In the genomic region with DNA sequence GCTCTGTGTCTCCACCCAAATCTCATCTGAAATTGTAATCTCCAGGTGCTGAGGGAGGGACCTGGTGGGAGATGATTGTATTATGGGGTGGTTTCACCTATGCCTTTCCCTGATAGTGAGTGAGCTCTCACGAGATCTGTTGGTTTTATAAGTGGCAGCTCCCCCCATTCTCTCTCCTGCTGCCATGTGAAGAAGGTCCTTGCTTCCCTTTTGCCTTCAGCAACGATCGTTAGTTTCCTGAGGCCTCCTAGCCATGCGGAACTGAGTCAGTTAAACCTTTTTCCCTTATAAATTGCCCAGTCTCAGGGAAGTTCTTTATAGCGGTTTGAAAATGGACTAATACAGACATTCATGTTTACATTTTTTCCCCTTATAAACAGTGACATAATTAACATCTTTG, we compare ENCODE assay signal across 22 cellular contexts.
"Had no signal": no experiment of that assay in that cellular context is flagged by ENCODE, and none has a peak within 500 bp of the region (broad histone marks: within the 10 kb centered on the region; RNA-seq: fewer than 3 reads in every experiment).

No MANE protein-coding gene starts in this region.

- H3K4me1 Mint-ChIP-seq: nephron had no signal

- H3K27me3 Mint-ChIP-seq: dendritic cell treated with granulocyte-macrophage colony-stimulating factor and Interleukin-4, amounts not matched to agents 40 ng/mL and 50 ng/mL, for 4 days; naive B cell; progenitor cell of endocrine pancreas; type B pancreatic cell had no signal

- H3K27ac ChIP-seq: esophagus squamous epithelium, gastroesophageal sphincter, left lung, lower lobe of right lung, pancreas, suprapubic skin, thyroid gland had no signal

- H3K27me3 ChIP-seq: esophagus squamous epithelium, gastroesophageal sphincter, left lung, pancreas, suprapubic skin, thyroid gland had no signal

- H3K36me3 Mint-ChIP-seq: immature natural killer cell; stimulated activated effector memory CD8-positive, alpha-beta T cell treated with anti-CD3 and anti-CD28 coated beads, Interleukin-12 subunit alpha, Interleukin-12 subunit beta, amount 100 ng/mL, for 72 hours; type B pancreatic cell had no signal

- DNase-seq: esophagus squamous epithelium; foreskin fibroblast; immature natural killer cell; left lung; lower lobe of right lung; mesenchymal stem cell; naive B cell; occipital lobe; pancreas; right cardiac atrium; stimulated activated CD4-positive, alpha-beta T cell treated with anti-CD3 and anti-CD28 coated beads, Interleukin-4, amount 100 ng/mL, for 1 hour; stimulated activated CD8-positive, alpha-beta memory T cell treated with anti-CD3 and anti-CD28 coated beads, Interleukin-4, amount 100 ng/mL, for 48 hours; stimulated activated naive CD8-positive, alpha-beta T cell treated with anti-CD3 and anti-CD28 coated beads, Interleukin-15, Interleukin-2, amounts not matched to agents 100 U/mL and 50 U/mL, for 24 hours; thyroid gland had no signal

- H3K4me3 Mint-ChIP-seq: dendritic cell treated with granulocyte-macrophage colony-stimulating factor and Interleukin-4, amounts not matched to agents 40 ng/mL and 50 ng/mL, for 4 days; immature natural killer cell; naive B cell; nephron; stimulated activated effector memory CD8-positive, alpha-beta T cell treated with anti-CD3 and anti-CD28 coated beads, Interleukin-12 subunit alpha, Interleukin-12 subunit beta, amount 100 ng/mL, for 72 hours; type B pancreatic cell had no signal

- ATAC-seq: gastroesophageal sphincter; left lung; lower lobe of right lung; pancreas; right cardiac atrium; stimulated activated effector memory CD8-positive, alpha-beta T cell treated with anti-CD3 and anti-CD28 coated beads, Interleukin-12 subunit alpha, Interleukin-12 subunit beta, amount 100 ng/mL, for 72 hours; stimulated activated naive CD8-positive, alpha-beta T cell treated with anti-CD3 and anti-CD28 coated beads, Interleukin-15, Interleukin-2, amounts not matched to agents 100 U/mL and 50 U/mL, for 24 hours had no signal

- H3K27ac Mint-ChIP-seq: dendritic cell treated with granulocyte-macrophage colony-stimulating factor and Interleukin-4, amounts not matched to agents 40 ng/mL and 50 ng/mL, for 4 days; immature natural killer cell; nephron; progenitor cell of endocrine pancreas; stimulated activated effector memory CD8-positive, alpha-beta T cell treated with anti-CD3 and anti-CD28 coated beads, Interleukin-12 subunit alpha, Interleukin-12 subunit beta, amount 100 ng/mL, for 72 hours; type B pancreatic cell had no signal

- H3K4me3 ChIP-seq: esophagus squamous epithelium, gastroesophageal sphincter, left lung, lower lobe of right lung, pancreas, smooth muscle cell, suprapubic skin, thyroid gland had no signal

- H3K9me3 Mint-ChIP-seq: immature natural killer cell, nephron, type B pancreatic cell had no signal
